ENCODE assay signal across 23 cellular contexts in genomic region chr9:101275671-101276250, GRCh38.
"Had no signal": no experiment of that assay in that cellular context is flagged by ENCODE, and none has a peak within 500 bp of the region (broad histone marks: within the 10 kb centered on the region; RNA-seq: fewer than 3 reads in every experiment).

No MANE protein-coding gene starts in this region.

- H3K27me3 ChIP-seq: adrenal gland, breast epithelium, tibial artery had no signal

- H3K9me3 ChIP-seq: adrenal gland, breast epithelium, psoas muscle had no signal

- H3K4me3 ChIP-seq: adrenal gland, breast epithelium, gastroesophageal sphincter, heart right ventricle, psoas muscle, tibial artery had no signal

- H3K4me1 ChIP-seq: adrenal gland, breast epithelium, gastroesophageal sphincter, heart right ventricle, psoas muscle, tibial artery had no signal

- H3K27ac Mint-ChIP-seq: activated CD8-positive, alpha-beta T cell treated with anti-CD3 and anti-CD28 coated beads, Interleukin-2, amount 10 ng/mL, durations not matched to agents 7 days and 5 days; activated naive CD8-positive, alpha-beta T cell; activated T-helper 17 cell treated with anti-CD3 and anti-CD28 coated beads, Interleukin-2, amount 50 U/mL, for 72 hours; naive thymus-derived CD4-positive, alpha-beta T cell; T-cell; T-helper 2 cell treated with Interferon-gamma antibody and Interleukin-4, amounts not matched to agents 5 μg/mL and 100 μg/mL, for 36 hours had no signal

- H3K36me3 ChIP-seq: adrenal gland, breast epithelium, gastroesophageal sphincter, heart right ventricle, tibial artery had no signal

- H3K27ac ChIP-seq: adrenal gland, breast epithelium, epithelial cell of prostate, gastroesophageal sphincter, heart right ventricle, psoas muscle, tibial artery had no signal

- ATAC-seq: activated CD8-positive, alpha-beta T cell treated with anti-CD3 and anti-CD28 coated beads, Interleukin-2, amount 10 ng/mL, durations not matched to agents 7 days and 5 days; activated T-helper 17 cell treated with anti-CD3 and anti-CD28 coated beads, Interleukin-2, amount 50 U/mL, for 72 hours; gastroesophageal sphincter; heart right ventricle; left cardiac atrium; naive thymus-derived CD4-positive, alpha-beta T cell; psoas muscle; right cardiac atrium; T-cell had no signal

- H3K4me1 Mint-ChIP-seq: activated T-helper 17 cell treated with anti-CD3 and anti-CD28 coated beads, Interleukin-2, amount 50 U/mL, for 72 hours; naive thymus-derived CD4-positive, alpha-beta T cell; T-cell had no signal

- H3K9me3 Mint-ChIP-seq: activated T-helper 17 cell treated with anti-CD3 and anti-CD28 coated beads, Interleukin-2, amount 50 U/mL, for 72 hours; T-helper 2 cell treated with Interferon-gamma antibody and Interleukin-4, amounts not matched to agents 5 μg/mL and 100 μg/mL, for 36 hours had no signal

- H3K4me3 Mint-ChIP-seq: activated CD8-positive, alpha-beta T cell treated with anti-CD3 and anti-CD28 coated beads, Interleukin-2, amount 10 ng/mL, durations not matched to agents 7 days and 5 days; activated naive CD8-positive, alpha-beta T cell; activated T-helper 17 cell treated with anti-CD3 and anti-CD28 coated beads, Interleukin-2, amount 50 U/mL, for 72 hours; naive thymus-derived CD4-positive, alpha-beta T cell; T-cell; T-helper 2 cell treated with Interferon-gamma antibody and Interleukin-4, amounts not matched to agents 5 μg/mL and 100 μg/mL, for 36 hours had no signal

- H3K36me3 Mint-ChIP-seq: activated naive CD8-positive, alpha-beta T cell; naive thymus-derived CD4-positive, alpha-beta T cell; T-cell had no signal

- DNase-seq: activated CD4-positive, alpha-beta T cell treated with anti-CD3 and anti-CD28 coated beads for 1 hour; activated CD4-positive, alpha-beta T cell treated with anti-CD3 and anti-CD28 coated beads, Interleukin-2, amount 50 U/mL, for 1 hour; activated CD8-positive, alpha-beta T cell treated with anti-CD3 and anti-CD28 coated beads, Interleukin-2, amount 10 ng/mL, durations not matched to agents 7 days and 5 days; activated T-cell treated with anti-CD3 and anti-CD28 coated beads, Interleukin-2, amount 50 U/mL, for 1 hour; adrenal gland; cortex of kidney; heart right ventricle; islet precursor cell; left cardiac atrium; mesenchymal stem cell; naive thymus-derived CD4-positive, alpha-beta T cell; psoas muscle; right cardiac atrium; stimulated activated CD4-positive, alpha-beta T cell treated with anti-CD3 and anti-CD28 coated beads, Interleukin-4, amount 100 ng/mL, for 24 hours; stimulated activated naive CD4-positive, alpha-beta T cell treated with Interleukin-2 at 50 U/mL for 16 hours; T-cell; tibial artery had no signal
